In the genomic region with DNA sequence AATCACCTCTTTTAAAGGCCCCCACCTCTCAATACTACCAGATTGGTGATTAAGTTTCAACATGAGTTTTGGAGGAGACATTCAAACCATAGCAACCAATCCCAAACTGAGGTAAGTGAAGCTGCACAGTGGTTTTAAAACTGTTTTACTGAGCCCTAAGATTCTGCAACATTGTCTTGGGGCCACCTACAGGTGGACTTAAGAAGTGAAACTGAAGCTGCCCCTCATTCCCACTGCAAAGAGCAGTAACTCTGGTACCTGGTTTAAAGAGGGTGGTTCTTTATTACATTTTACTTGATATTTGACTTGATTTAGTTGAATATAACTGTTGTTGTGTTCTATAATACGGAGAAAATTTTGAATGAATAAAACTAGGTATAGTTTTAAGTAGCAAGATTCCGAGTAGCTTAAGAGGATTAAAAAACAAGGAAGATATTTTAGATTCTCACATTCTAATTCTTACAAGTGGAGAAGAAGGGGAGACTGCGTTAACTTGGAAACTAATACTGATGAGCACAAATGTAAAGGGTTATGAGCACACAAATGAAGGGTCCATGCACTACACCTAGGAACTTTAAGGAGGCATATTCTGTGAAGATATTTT, we compare ENCODE assay signal across 8 cellular contexts. TPM values are rescaled to one million over a fixed set of nuclear protein-coding genes. Genes with fewer than 3 reads are reported as not detected.
A peak's percentile ranks its signal among the peaks of the same experiment; 100 is the strongest.
DNase-seq lines count a peak whose midpoint lies in the region; ATAC-seq and TF ChIP-seq lines count a peak whose summit lies in the region.

No MANE protein-coding gene starts in this region.

- no peak overlapping the region for H3K4ac ChIP-seq in IMR-90 (ENCODE audit: low read depth, low read length)
- H3K4ac ChIP-seq in mesenchymal stem cell (ENCODE audit: low read depth in 1 of 2, low read length in 2 of 2): no peak overlapping the region

- BruUV-seq in IMR-90 (replicated peaks; lab: Mats Ljungman, UMichigan): no TSS peak

- peak; percentile 59 for TF ChIP-seq CTCF in GM13977 (IDR thresholded peaks at IDR 0.05; ENCODE audit: extremely low read depth, insufficient read depth, missing control alignments)
- peak; percentile 56 for TF ChIP-seq CTCF in IMR-90 (conservative IDR thresholded peaks at IDR 0.05; ENCODE audit: low read depth, low read length)
- TF ChIP-seq CTCF in body of pancreas (IDR thresholded peaks at IDR 0.05): peak; percentile 26 to 57 (median 44)

- H3K23ac ChIP-seq in IMR-90 (ENCODE audit: low read depth, low read length) (no peak overlapping the region), mesenchymal stem cell (ENCODE audit: low read length in 2 of 2) (no peak overlapping the region)

- no peak overlapping the region for H2AK9ac ChIP-seq in IMR-90 (replicated peaks; ENCODE audit: low read depth, low read length, poor library complexity)

- H3K9me1 ChIP-seq in IMR-90 (ENCODE audit: insufficient read depth, low read length): no peaks in the 10 kb centered on the region

- no peak overlapping the region for H2AFZ ChIP-seq in IMR-90 (replicated peaks; ENCODE audit: low read length, poor library complexity)
- no peak overlapping the region for H2AFZ ChIP-seq in mesenchymal stem cell (ENCODE audit: low read depth, low read length)

- DNase-seq in AG08395 (ENCODE audit: low spot score) (peak; percentile 48), GM13977 (ENCODE audit: low spot score) (peak; percentile 38), IMR-90 (peak; percentile 34), body of pancreas (peak; percentile 5 to 34 (median 18)), mesenchymal stem cell (peak; percentile 16), activated gamma-delta T cell treated with Interleukin-2 at 50 U/mL for 16 hours (no peak), C1 segment of cervical spinal cord (lab: John Stamatoyannopoulos, UW) (no peak), posterior vena cava (ENCODE audit: low spot score) (no peak)

- ATAC-seq in IMR-90 (ENCODE audit: low read depth) (peak; percentile 76), body of pancreas (no peak)

- H3K56ac ChIP-seq in IMR-90 (ENCODE audit: extremely low read depth, insufficient read depth, low read length): no peak overlapping the region

- H3K4me3 ChIP-seq in IMR-90 (ENCODE audit: insufficient read depth, low read depth, low read length) (no peak overlapping the region), body of pancreas (no peak overlapping the region), mesenchymal stem cell (ENCODE audit: insufficient read depth in 1 of 2, low read depth in 1 of 2, low read length in 2 of 2) (no peak overlapping the region)

- dilution Hi-C loops in IMR-90 (cut with HindIII; ENCODE audit: low sequenced_read_pairs, unreplicated experiment): no loop called here

- no peaks in the 10 kb centered on the region for H3K4me1 ChIP-seq in IMR-90 (ENCODE audit: control insufficient read depth, insufficient read depth, low read length)
- H3K4me1 ChIP-seq in body of pancreas: peaks cover 4% of the 10 kb centered on the region
- H3K4me1 ChIP-seq in mesenchymal stem cell (ENCODE audit: control insufficient read depth, insufficient read depth, low read depth, low read length): no peaks in the 10 kb centered on the region

- H3K27me3 ChIP-seq in IMR-90 (ENCODE audit: control insufficient read depth, insufficient read depth, low read length) (no peaks in the 10 kb centered on the region), body of pancreas (no peaks in the 10 kb centered on the region), mesenchymal stem cell (ENCODE audit: control insufficient read depth in 1 of 2, insufficient read depth in 1 of 2, low read length in 2 of 2) (peaks cover 4 to 21% of the 10 kb centered on the region in 2 experiments)

- CTCF ChIA-PET in IMR-90 (lab: Yijun Ruan, JAX): interaction anchor here (0.6 to 1.7 kb wide), 6 partner anchors 17 to 1354 kb away, joined by 3 to 8 read pairs (median 4); no protein-coding TSS in a partner anchor

- H3K14ac ChIP-seq in IMR-90 (replicated peaks; ENCODE audit: low read depth, low read length): no peak overlapping the region
- no peak overlapping the region for H3K14ac ChIP-seq in mesenchymal stem cell (ENCODE audit: low read length in 2 of 2)

- H3K9ac ChIP-seq in IMR-90 (ENCODE audit: low read depth, low read length): no peak overlapping the region
- no peak overlapping the region for H3K9ac ChIP-seq in mesenchymal stem cell (ENCODE audit: low read length)

- in situ Hi-C loops in GM13977 (cut with MboI; ENCODE audit: low pct_unique_long_range_greater_than_20kb, low sequenced_read_pairs, unreplicated experiment) (no loop called here), IMR-90 (cut with MboI; ENCODE audit: low sequenced_read_pairs) (no loop called here)

- H4K5ac ChIP-seq in IMR-90 (ENCODE audit: low read depth, low read length): no peak overlapping the region

- no peak overlapping the region for H3K18ac ChIP-seq in IMR-90 (ENCODE audit: low read depth, low read length)
- no peak overlapping the region for H3K18ac ChIP-seq in mesenchymal stem cell (ENCODE audit: low read depth in 1 of 2, low read length in 2 of 2)

- POLR2A ChIA-PET in IMR-90 (lab: Charles Lee; ENCODE audit: unreplicated experiment): no interaction called here

- H4K20me1 ChIP-seq in IMR-90 (ENCODE audit: insufficient read depth, low read length): no peaks in the 10 kb centered on the region

- H2BK15ac ChIP-seq in IMR-90 (ENCODE audit: low read depth, low read length) (no peak overlapping the region), mesenchymal stem cell (ENCODE audit: low read depth, poor library complexity, severe bottlenecking) (no peak overlapping the region)

- H2BK120ac ChIP-seq in IMR-90 (ENCODE audit: low read depth, low read length) (no peak overlapping the region), mesenchymal stem cell (ENCODE audit: low read depth, low read length) (no peak overlapping the region)

- no peak overlapping the region for H4K91ac ChIP-seq in IMR-90 (ENCODE audit: insufficient read depth, low read depth, low read length)
- no peak overlapping the region for H4K91ac ChIP-seq in mesenchymal stem cell (ENCODE audit: low read length)

- H4K8ac ChIP-seq in IMR-90 (ENCODE audit: low read depth in 2 of 2, low read length in 2 of 2) (no peak overlapping the region), mesenchymal stem cell (ENCODE audit: low read length) (no peak overlapping the region)

- intact Hi-C loops in IMR-90 (cut with micrococcal nuclease) (loop anchor here (2.0 kb wide), 2 partner anchors 180 to 466 kb away; no protein-coding TSS in a partner anchor), body of pancreas (cut with DNase I) (no loop called here), posterior vena cava (cut with DNase I) (no loop called here)

- no peak overlapping the region for H2BK5ac ChIP-seq in IMR-90 (ENCODE audit: low read depth, low read length, poor library complexity, severe bottlenecking)
- H2BK5ac ChIP-seq in mesenchymal stem cell (ENCODE audit: low read depth, low read length, poor library complexity, severe bottlenecking): no peak overlapping the region

- H3K4me2 ChIP-seq in IMR-90 (ENCODE audit: low read depth, low read length): no peak overlapping the region
- no peak overlapping the region for H3K4me2 ChIP-seq in mesenchymal stem cell (ENCODE audit: low read length, poor library complexity, severe bottlenecking)

- H2AK5ac ChIP-seq in IMR-90 (ENCODE audit: low read depth, low read length) (no peak overlapping the region), mesenchymal stem cell (ENCODE audit: low read length, severe bottlenecking) (no peak overlapping the region)

- H3K27ac ChIP-seq in IMR-90 (ENCODE audit: insufficient read depth, low read length): no peak overlapping the region
- H3K27ac ChIP-seq in body of pancreas: no peak overlapping the region
- no peak overlapping the region for H3K27ac ChIP-seq in mesenchymal stem cell (ENCODE audit: low read length, poor library complexity, severe bottlenecking)

- H2BK20ac ChIP-seq in IMR-90 (ENCODE audit: low read depth, low read length): no peak overlapping the region

- TF ChIP-seq RAD21 in IMR-90 (IDR thresholded peaks at IDR 0.05; ENCODE audit: low read length): peak; percentile 48

- TF ChIP-seq POLR2A in IMR-90 (IDR thresholded peaks at IDR 0.05; ENCODE audit: low read depth, low read length) (no peak), body of pancreas (IDR thresholded peaks at IDR 0.05) (no peak)

- H3K9me3 ChIP-seq in IMR-90 (ENCODE audit: control insufficient read depth, insufficient read depth, low read length): no peaks in the 10 kb centered on the region
- no peaks in the 10 kb centered on the region for H3K9me3 ChIP-seq in body of pancreas
- H3K9me3 ChIP-seq in mesenchymal stem cell (ENCODE audit: control insufficient read depth, low read length): no peaks in the 10 kb centered on the region

- H3K79me1 ChIP-seq in IMR-90 (ENCODE audit: low read depth in 1 of 2, low read length in 2 of 2) (no peaks in the 10 kb centered on the region), mesenchymal stem cell (replicated peaks; ENCODE audit: low read length, poor library complexity, severe bottlenecking) (no peaks in the 10 kb centered on the region)

- no peak overlapping the region for H2BK12ac ChIP-seq in mesenchymal stem cell (ENCODE audit: low read length in 2 of 2)

- H3K36me3 ChIP-seq in IMR-90 (ENCODE audit: control insufficient read depth, insufficient read depth, low read length) (no peaks in the 10 kb centered on the region), body of pancreas (replicated peaks in 1 of 2; ENCODE audit: insufficient read depth in 1 of 2, low read depth in 2 of 2) (no peaks in the 10 kb centered on the region), mesenchymal stem cell (ENCODE audit: control insufficient read depth in 1 of 2, insufficient read depth in 2 of 2, low read depth in 1 of 2, low read length in 2 of 2) (no peaks in the 10 kb centered on the region)

- WGBS in IMR-90 (ENCODE audit: extremely low coverage in 2 of 2, insufficient read length in 1 of 2), 2 experiments: no CpG with 5 or more reads among the region's 3 CpGs
- WGBS in body of pancreas, 2 donors: 43 to 51% methylated on average over 3 of the region's 3 CpGs
- 37% methylated on average over 2 of the region's 3 CpGs for WGBS in mesenchymal stem cell

TF ChIP-seq in IMR-90, 13 proteins besides CTCF, POLR2A, EP300 and RAD21 (continues in another document):
- TF ChIP-seq, protein P1, sequence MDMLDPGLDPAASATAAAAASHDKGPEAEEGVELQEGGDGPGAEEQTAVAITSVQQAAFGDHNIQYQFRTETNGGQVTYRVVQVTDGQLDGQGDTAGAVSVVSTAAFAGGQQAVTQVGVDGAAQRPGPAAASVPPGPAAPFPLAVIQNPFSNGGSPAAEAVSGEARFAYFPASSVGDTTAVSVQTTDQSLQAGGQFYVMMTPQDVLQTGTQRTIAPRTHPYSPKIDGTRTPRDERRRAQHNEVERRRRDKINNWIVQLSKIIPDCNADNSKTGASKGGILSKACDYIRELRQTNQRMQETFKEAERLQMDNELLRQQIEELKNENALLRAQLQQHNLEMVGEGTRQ (IDR thresholded peaks at IDR 0.05; ENCODE audit: low read depth, low read length): no peak
- no peak for TF ChIP-seq CHD1 (IDR thresholded peaks at IDR 0.05; ENCODE audit: low read depth, low read length)

RNA-seq across cellular contexts. Expression of gene SYT9, which starts 26.7 kb away (rescaled TPM):
- total RNA-seq in IMR-90 (2012; rRNA removed) (not detected in 2 replicates), body of pancreas (1 to 10 TPM in 1 of 2 donors, not detected in 1; 1.0 TPM), posterior vena cava (under 1 TPM in 1 of 2 donors, not detected in 1; 0.10 TPM)
- not detected in 2 replicates for polyA plus RNA-seq in IMR-90 (2012; rRNA removed)
- not detected in 2 replicates for polyA plus RNA-seq in IMR-90 (2012; cell fraction: cytosol; rRNA removed)
- not detected in 2 replicates for polyA plus RNA-seq in IMR-90 (2012; cell fraction: nucleus; rRNA removed; ENCODE audit: low replicate concordance)
- not detected for polyA plus RNA-seq in mesenchymal stem cell (2013, experiment 1 of 2)
- not detected for polyA plus RNA-seq in mesenchymal stem cell (2013, experiment 2 of 2)

Comparison
In these comparisons a context has a peak if more than half of its experiments do, and no peak if none do; other contexts are left out.
1. DNase-seq: peak in AG08395 (single experiment), GM13977 (single experiment), IMR-90 (single experiment), body of pancreas (4 of 4) and mesenchymal stem cell (single experiment); none in activated gamma-delta T cell treated with Interleukin-2 at 50 U/mL for 16 hours (single experiment), C1 segment of cervical spinal cord (0 of 14) and posterior vena cava (single experiment).
2. Peak in every context shown above with its lines, with median percentiles within 50 percentile points of each other: CTCF ChIP-seq.